ENCODE assay signal across 19 cellular contexts in genomic region chr5:14673443-14673842, GRCh38.
"Had no signal": no experiment of that assay in that cellular context is flagged by ENCODE, and none has a peak within 500 bp of the region (broad histone marks: within the 10 kb centered on the region; RNA-seq: fewer than 3 reads in every experiment).

No MANE protein-coding gene starts in this region.

- H3K27ac ChIP-seq: brain microvascular endothelial cell, esophagus squamous epithelium, left lung, tibial artery, vagina had no signal

- H3K4me3 ChIP-seq: esophagus squamous epithelium, left lung, mucosa of descending colon, tibial artery, vagina had no signal

- H3K9me3 Mint-ChIP-seq: activated naive CD8-positive, alpha-beta T cell treated with anti-CD3 and anti-CD28 coated beads, Interleukin-2, amount 10 ng/mL, durations not matched to agents 7 days and 5 days; activated T-helper 2 cell treated with anti-CD3 and anti-CD28 coated beads, Interferon-gamma antibody, Interleukin-2, Interleukin-4, amounts not matched to agents 10 μg/mL and 5 μg/mL and 100 μg/mL, durations not matched to agents 14 hours and 24 hours and 36 hours; naive thymus-derived CD8-positive, alpha-beta T cell; T-helper 2 cell treated with Interferon-gamma antibody and Interleukin-4, amounts not matched to agents 5 μg/mL and 100 μg/mL, for 36 hours had no signal

- H3K27me3 Mint-ChIP-seq: activated naive CD8-positive, alpha-beta T cell treated with anti-CD3 and anti-CD28 coated beads, Interleukin-2, amount 10 ng/mL, durations not matched to agents 7 days and 5 days; naive thymus-derived CD8-positive, alpha-beta T cell had no signal

- ATAC-seq: activated CD4-positive, CD25-positive, alpha-beta regulatory T cell treated with anti-CD3 and anti-CD28 coated beads, Interleukin-2, amount 50 U/mL, for 24 hours; left lung; mucosa of descending colon; naive thymus-derived CD8-positive, alpha-beta T cell had no signal

- H3K9me3 ChIP-seq: esophagus squamous epithelium, left lung, mucosa of descending colon, tibial artery, vagina had no signal

- H3K36me3 ChIP-seq: brain microvascular endothelial cell had no signal

- DNase-seq: activated naive CD8-positive, alpha-beta T cell treated with anti-CD3 and anti-CD28 coated beads, Interleukin-2, amount 10 ng/mL, durations not matched to agents 7 days and 5 days; anterior cingulate cortex; brain microvascular endothelial cell; cortex of kidney; effector CD4-positive, alpha-beta T cell; esophagus squamous epithelium; hypothalamus; kidney; left lung; mucosa of descending colon; naive thymus-derived CD8-positive, alpha-beta T cell; nucleus accumbens; stimulated activated CD4-positive, alpha-beta T cell treated with anti-CD3 and anti-CD28 coated beads, Interleukin-2, amount 100 ng/mL, for 48 hours; stimulated activated naive CD4-positive, alpha-beta T cell; tibial artery had no signal

- H3K27me3 ChIP-seq: brain microvascular endothelial cell, esophagus squamous epithelium, left lung, tibial artery, vagina had no signal
